18 cellular contexts compared by ENCODE assay signal in genomic region chr5:149745-150450, GRCh38. TPM values are rescaled to one million over a fixed set of nuclear protein-coding genes. Genes with fewer than 3 reads are reported as not detected.
A peak's percentile ranks its signal among the peaks of the same experiment; 100 is the strongest.
DNase-seq lines count a peak whose midpoint lies in the region; ATAC-seq, FAIRE-seq and TF ChIP-seq lines count a peak whose summit lies in the region.
"Had no signal": no experiment of that assay in that cellular context is flagged by ENCODE, and none has a peak within 500 bp of the region (broad histone marks: within the 10 kb centered on the region; RNA-seq: fewer than 3 reads in every experiment).

No MANE protein-coding gene starts in this region.

- H3K4me3 ChIP-seq in cardiac fibroblast (replicated peaks in 1 of 2; ENCODE audit: low read depth in 2 of 2, low read length in 2 of 2) = no peak overlapping the region
- H3K4me3 ChIP-seq: skin epidermis had no signal

- DNase-seq in NCI-H1105 treated with DMSO at 0.1 percent for 48 hours (lab: John Stamatoyannopoulos, UW) (peak; percentile 25), NCI-H1105 (lab: John Stamatoyannopoulos, UW) (no peak), NCI-H69 (lab: John Stamatoyannopoulos, UW) (peak; percentile 32), cardiac fibroblast (ENCODE audit: low read depth in 2 of 2) (peak; percentile 19 to 62), urothelium cell line (ENCODE audit: low spot score) (no peak), NCI-H2171 treated with DMSO at 0.1 percent for 48 hours (lab: John Stamatoyannopoulos, UW) (no peak), G401 (ENCODE audit: low spot score) (no peak)
- DNase-seq: 8988T; activated CD4-positive, alpha-beta T cell treated with anti-CD3 and anti-CD28 coated beads for 1 hour; activated naive CD8-positive, alpha-beta T cell treated with anti-CD3 and anti-CD28 coated beads, Interleukin-2, amount 50 U/mL, for 24 hours; activated T-cell treated with anti-CD3 and anti-CD28 coated beads, Interleukin-2, amount 50 U/mL, for 4 hours; Caco-2; H7; mesenchymal stem cell; NCI-H2227 treated with DMSO at 0.1 percent for 48 hours; RPMI8226 had no signal

- no peak for ATAC-seq in HG03175 (IDR thresholded peaks at IDR 0.05; ENCODE audit: unreplicated experiment)
- ATAC-seq: activated naive CD8-positive, alpha-beta T cell treated with anti-CD3 and anti-CD28 coated beads, Interleukin-2, amount 50 U/mL, for 24 hours; activated T-cell treated with anti-CD3 and anti-CD28 coated beads, Interleukin-2, amount 50 U/mL, for 4 hours had no signal

- peak; percentile 27 for FAIRE-seq in urothelium cell line (lab: Jason Lieb, UNC)

- no peak for TF ChIP-seq CTCF in cardiac fibroblast (IDR thresholded peaks at IDR 0.05; ENCODE audit: low read depth, low read length)

- in situ Hi-C loops in G401 (cut with HindIII; ENCODE audit: low sequenced_read_pairs) = no loop called here

RNA-seq across cellular contexts. Expression of gene LRRC14B, which starts 41.4 kb away (rescaled TPM):
- total RNA-seq in G401 (2014; rRNA removed; shearing (Covaris generic)) = not detected in 2 replicates
- total RNA-seq: Caco-2, H7 had no signal

RNA-seq across cellular contexts. Expression of gene PLEKHG4B, which starts 57.9 kb away (rescaled TPM):
- total RNA-seq in G401 (2014; rRNA removed; shearing (Covaris generic)) = 4.5 and 10.1 TPM in 2 replicates

Comparison
In these comparisons a context has a peak if more than half of its experiments do, and no peak if none do; other contexts are left out.
1. DNase-seq: peak in NCI-H1105 treated with DMSO at 0.1 percent for 48 hours (single experiment), NCI-H69 (single experiment) and cardiac fibroblast (2 of 2); none in NCI-H1105 (single experiment), urothelium cell line (single experiment), NCI-H2171 treated with DMSO at 0.1 percent for 48 hours (single experiment) and G401 (single experiment).